1 cellular context compared by ENCODE assay signal in the genomic region with DNA sequence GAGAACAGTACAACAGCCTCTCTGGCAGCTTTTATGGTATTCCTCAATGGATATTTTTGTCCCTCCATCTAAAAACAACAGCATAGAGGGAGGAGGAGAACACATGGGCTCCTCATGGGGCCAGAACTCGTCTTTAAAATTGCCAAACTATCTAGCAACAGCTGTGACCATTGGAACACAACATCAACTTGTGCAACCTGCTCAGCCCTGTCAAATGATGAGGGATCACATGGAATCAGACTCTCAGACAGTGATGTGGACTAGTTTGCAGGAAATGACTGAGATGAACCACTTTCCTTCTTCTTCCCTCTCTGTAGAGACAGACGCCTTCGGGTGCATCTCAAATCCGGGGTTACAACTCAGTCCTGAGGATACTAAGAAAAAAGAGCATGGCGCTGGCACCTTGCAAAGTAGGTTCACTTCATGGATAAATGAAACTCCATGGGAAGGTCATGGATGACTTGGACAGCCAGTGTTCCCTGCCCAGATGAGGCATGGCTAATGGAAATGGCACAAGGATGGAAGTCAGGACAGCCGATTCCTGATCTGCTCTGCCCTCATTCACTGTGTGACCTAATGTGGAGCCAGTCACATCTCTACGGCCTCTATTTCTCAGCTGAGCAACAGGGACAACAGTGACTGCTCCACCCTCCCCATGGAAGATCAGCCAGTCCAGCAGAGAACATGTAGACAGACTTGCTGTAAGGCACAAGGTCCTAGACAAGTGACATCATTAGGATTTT.
TF ChIP-seq lines count a peak whose summit lies in the region.

No MANE protein-coding gene starts in this region.

TF ChIP-seq in K562, 482 proteins besides CTCF, POLR2A, EP300 and RAD21:
- TF ChIP-seq, protein P1, sequence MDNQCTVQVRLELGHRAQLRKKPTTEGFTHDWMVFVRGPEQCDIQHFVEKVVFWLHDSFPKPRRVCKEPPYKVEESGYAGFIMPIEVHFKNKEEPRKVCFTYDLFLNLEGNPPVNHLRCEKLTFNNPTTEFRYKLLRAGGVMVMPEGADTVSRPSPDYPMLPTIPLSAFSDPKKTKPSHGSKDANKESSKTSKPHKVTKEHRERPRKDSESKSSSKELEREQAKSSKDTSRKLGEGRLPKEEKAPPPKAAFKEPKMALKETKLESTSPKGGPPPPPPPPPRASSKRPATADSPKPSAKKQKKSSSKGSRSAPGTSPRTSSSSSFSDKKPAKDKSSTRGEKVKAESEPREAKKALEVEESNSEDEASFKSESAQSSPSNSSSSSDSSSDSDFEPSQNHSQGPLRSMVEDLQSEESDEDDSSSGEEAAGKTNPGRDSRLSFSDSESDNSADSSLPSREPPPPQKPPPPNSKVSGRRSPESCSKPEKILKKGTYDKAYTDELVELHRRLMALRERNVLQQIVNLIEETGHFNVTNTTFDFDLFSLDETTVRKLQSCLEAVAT (IDR thresholded peaks at IDR 0.05) = peak in 1 of 2 experiments; percentile 84; a peak in 2 of 4 replicates
- TF ChIP-seq ZNF274 (IDR thresholded peaks at IDR 0.05; ENCODE audit: borderline replicate concordance, low read depth, low read length) (no peak), HDAC6 (IDR thresholded peaks at IDR 0.05; ENCODE audit: low read depth, low read length) (0 out of 2 replicates have a peak, but pooled peaks have one; percentile 23), ZNF436 (CRISPR knock-in tag; IDR thresholded peaks at IDR 0.05) (no peak), ARID3A (IDR thresholded peaks at IDR 0.05; ENCODE audit: borderline replicate concordance, low read depth, low read length) (no peak), ZSCAN29 (IDR thresholded peaks at IDR 0.05) (no peak), ZBTB17 (CRISPR knock-in tag; IDR thresholded peaks at IDR 0.05) (peak; percentile 67; the same call in 1 of the 2 replicates)
- TF ChIP-seq, protein P2, sequence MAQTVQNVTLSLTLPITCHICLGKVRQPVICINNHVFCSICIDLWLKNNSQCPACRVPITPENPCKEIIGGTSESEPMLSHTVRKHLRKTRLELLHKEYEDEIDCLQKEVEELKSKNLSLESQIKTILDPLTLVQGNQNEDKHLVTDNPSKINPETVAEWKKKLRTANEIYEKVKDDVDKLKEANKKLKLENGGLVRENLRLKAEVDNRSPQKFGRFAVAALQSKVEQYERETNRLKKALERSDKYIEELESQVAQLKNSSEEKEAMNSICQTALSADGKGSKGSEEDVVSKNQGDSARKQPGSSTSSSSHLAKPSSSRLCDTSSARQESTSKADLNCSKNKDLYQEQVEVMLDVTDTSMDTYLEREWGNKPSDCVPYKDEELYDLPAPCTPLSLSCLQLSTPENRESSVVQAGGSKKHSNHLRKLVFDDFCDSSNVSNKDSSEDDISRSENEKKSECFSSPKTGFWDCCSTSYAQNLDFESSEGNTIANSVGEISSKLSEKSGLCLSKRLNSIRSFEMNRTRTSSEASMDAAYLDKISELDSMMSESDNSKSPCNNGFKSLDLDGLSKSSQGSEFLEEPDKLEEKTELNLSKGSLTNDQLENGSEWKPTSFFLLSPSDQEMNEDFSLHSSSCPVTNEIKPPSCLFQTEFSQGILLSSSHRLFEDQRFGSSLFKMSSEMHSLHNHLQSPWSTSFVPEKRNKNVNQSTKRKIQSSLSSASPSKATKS (CRISPR knock-in tag; IDR thresholded peaks at IDR 0.05) = no peak
- TF ChIP-seq, protein P3, sequence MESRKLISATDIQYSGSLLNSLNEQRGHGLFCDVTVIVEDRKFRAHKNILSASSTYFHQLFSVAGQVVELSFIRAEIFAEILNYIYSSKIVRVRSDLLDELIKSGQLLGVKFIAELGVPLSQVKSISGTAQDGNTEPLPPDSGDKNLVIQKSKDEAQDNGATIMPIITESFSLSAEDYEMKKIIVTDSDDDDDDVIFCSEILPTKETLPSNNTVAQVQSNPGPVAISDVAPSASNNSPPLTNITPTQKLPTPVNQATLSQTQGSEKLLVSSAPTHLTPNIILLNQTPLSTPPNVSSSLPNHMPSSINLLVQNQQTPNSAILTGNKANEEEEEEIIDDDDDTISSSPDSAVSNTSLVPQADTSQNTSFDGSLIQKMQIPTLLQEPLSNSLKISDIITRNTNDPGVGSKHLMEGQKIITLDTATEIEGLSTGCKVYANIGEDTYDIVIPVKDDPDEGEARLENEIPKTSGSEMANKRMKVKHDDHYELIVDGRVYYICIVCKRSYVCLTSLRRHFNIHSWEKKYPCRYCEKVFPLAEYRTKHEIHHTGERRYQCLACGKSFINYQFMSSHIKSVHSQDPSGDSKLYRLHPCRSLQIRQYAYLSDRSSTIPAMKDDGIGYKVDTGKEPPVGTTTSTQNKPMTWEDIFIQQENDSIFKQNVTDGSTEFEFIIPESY (CRISPR knock-in tag; IDR thresholded peaks at IDR 0.05) = no peak
